ENCODE assay signal across 37 cellular contexts in the genomic region with DNA sequence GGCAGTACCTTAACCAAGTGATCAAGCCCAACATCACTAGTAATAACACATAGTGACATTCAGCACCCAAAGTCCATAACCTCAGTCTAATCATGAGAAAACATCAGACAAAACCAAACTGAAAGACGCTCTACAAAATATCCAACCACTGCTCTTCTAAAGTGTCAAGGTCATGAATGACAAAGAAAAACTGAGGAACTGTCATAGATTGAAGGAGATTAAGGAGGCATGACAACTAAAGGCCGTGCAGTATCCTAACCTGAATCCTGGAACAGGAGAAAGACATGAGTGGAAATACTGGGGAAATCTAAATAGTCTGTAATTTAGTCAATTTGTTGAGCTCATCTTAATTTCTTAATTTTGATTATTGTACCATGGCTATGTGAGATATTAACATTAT. TPM values are rescaled to one million over a fixed set of nuclear protein-coding genes. Genes with fewer than 3 reads are reported as not detected.
"Had no signal": no experiment of that assay in that cellular context is flagged by ENCODE, and none has a peak within 500 bp of the region (broad histone marks: within the 10 kb centered on the region; RNA-seq: fewer than 3 reads in every experiment).

No MANE protein-coding gene starts in this region.

- H3K36me3 ChIP-seq: adrenal gland, brain microvascular endothelial cell, breast epithelium had no signal

- H3K27me3 ChIP-seq: adrenal gland, body of pancreas, brain microvascular endothelial cell, breast epithelium had no signal

- H3K4me3 ChIP-seq: adrenal gland, body of pancreas, breast epithelium had no signal

- FAIRE-seq: astrocyte, TTC549 had no signal

- H3K27ac ChIP-seq: adrenal gland, body of pancreas, brain microvascular endothelial cell, breast epithelium, VCaP had no signal

- DNase-seq: activated B cell treated with CpG ODN at 0.5 μM for 24 hours; activated CD4-positive, alpha-beta memory T cell treated with anti-CD3 and anti-CD28 coated beads for 36 hours; activated CD4-positive, alpha-beta T cell treated with anti-CD3 and anti-CD28 coated beads for 4 hours; activated CD4-positive, alpha-beta T cell treated with anti-CD3 and anti-CD28 coated beads, Interleukin-2, amount 10 ng/mL, durations not matched to agents 24 days and 14 days; activated CD4-positive, alpha-beta T cell treated with anti-CD3 and anti-CD28 coated beads, Interleukin-2, amount 50 U/mL, for 1 hour; activated CD4-positive, alpha-beta T cell treated with anti-CD3 and anti-CD28 coated beads, Interleukin-2, amount 50 U/mL, for 4 hours; activated CD4-positive, CD25-positive, alpha-beta regulatory T cell treated with anti-CD3 and anti-CD28 coated beads, Interleukin-2, amount 50 U/mL, for 72 hours; activated CD8-positive, alpha-beta memory T cell treated with anti-CD3 and anti-CD28 coated beads, Interleukin-2, amount 50 U/mL, for 4 hours; activated CD8-positive, alpha-beta T cell treated with anti-CD3 and anti-CD28 coated beads for 36 hours; activated effector memory CD4-positive, alpha-beta T cell treated with anti-CD3 and anti-CD28 coated beads, Interleukin-2, amount 50 U/mL, for 16 hours; activated gamma-delta T cell treated with Interleukin-2 at 50 U/mL for 16 hours; activated naive CD4-positive, alpha-beta T cell; activated naive CD4-positive, alpha-beta T cell treated with anti-CD3 and anti-CD28 coated beads for 36 hours; activated naive CD4-positive, alpha-beta T cell treated with anti-CD3 and anti-CD28 coated beads, Interleukin-2, amount 50 U/mL, for 16 hours; activated naive CD8-positive, alpha-beta T cell treated with anti-CD3 and anti-CD28 coated beads for 36 hours; activated T-cell treated with anti-CD3 and anti-CD28 coated beads for 4 hours; activated T-cell treated with anti-CD3 and anti-CD28 coated beads, Interleukin-2, amount 50 U/mL, for 1 hour; activated T-cell treated with anti-CD3 and anti-CD28 coated beads, Interleukin-2, amount 50 U/mL, for 4 hours; activated T-cell treated with anti-CD3 and anti-CD28 coated beads, Interleukin-2, amount 50 U/mL, for 72 hours; adrenal gland; amniotic stem cell; aorta; brain microvascular endothelial cell; central memory CD4-positive, alpha-beta T cell; T-helper 2 cell; T-helper 9 cell had no signal

- H3K9me3 ChIP-seq: adrenal gland, body of pancreas, breast epithelium had no signal

- H3K4me1 ChIP-seq: adrenal gland, body of pancreas, breast epithelium had no signal

- ATAC-seq: activated CD8-positive, alpha-beta T cell treated with anti-CD3 and anti-CD28 coated beads for 36 hours; activated naive CD4-positive, alpha-beta T cell treated with anti-CD3 and anti-CD28 coated beads, Interleukin-2, amount 50 U/mL, for 72 hours; activated T-cell treated with anti-CD3 and anti-CD28 coated beads, Interleukin-2, amount 50 U/mL, for 4 hours; activated T-cell treated with anti-CD3 and anti-CD28 coated beads, Interleukin-2, amount 50 U/mL, for 72 hours; activated T-helper 17 cell treated with anti-CD3 and anti-CD28 coated beads, Interleukin-2, amount 50 U/mL, for 72 hours; body of pancreas had no signal

RNA-seq across cellular contexts. Expression of gene EXOC1L, which starts 38.2 kb away (rescaled TPM):
- total RNA-seq: activated B cell treated with CpG ODN at 0.5 μM for 24 hours; activated CD4-positive, alpha-beta memory T cell treated with anti-CD3 and anti-CD28 coated beads for 36 hours; activated CD4-positive, alpha-beta T cell treated with anti-CD3 and anti-CD28 coated beads, Interleukin-2, amount 10 ng/mL, durations not matched to agents 24 days and 14 days; activated CD8-positive, alpha-beta memory T cell treated with anti-CD3 and anti-CD28 coated beads for 36 hours; activated CD8-positive, alpha-beta T cell treated with anti-CD3 and anti-CD28 coated beads for 36 hours; activated naive CD4-positive, alpha-beta T cell treated with anti-CD3 and anti-CD28 coated beads for 36 hours; activated naive CD4-positive, alpha-beta T cell treated with anti-CD3 and anti-CD28 coated beads, Interleukin-2, amount 50 U/mL, for 72 hours; activated naive CD8-positive, alpha-beta T cell treated with anti-CD3 and anti-CD28 coated beads for 36 hours; activated T-cell treated with anti-CD3 and anti-CD28 coated beads, Interleukin-2, amount 50 U/mL, for 4 hours; activated T-cell treated with anti-CD3 and anti-CD28 coated beads, Interleukin-2, amount 50 U/mL, for 72 hours; activated T-helper 1 cell treated with anti-CD3 and anti-CD28 coated beads, Interleukin-12 subunit alpha, Interleukin-12 subunit beta, Interleukin-2, Interleukin-4 antibody, amounts not matched to agents 30 ng/mL and 10 ng/mL and 1 ng/mL, durations not matched to agents 14 hours and 24 hours and 36 hours; activated T-helper 17 cell treated with anti-CD3 and anti-CD28 coated beads, Interleukin-2, amount 50 U/mL, for 72 hours; adrenal gland; aorta; astrocyte; body of pancreas; breast epithelium; cardiac septum; cerebellum had no signal
- polyA plus RNA-seq: aorta had no signal
